Comparison of ENCODE assay signal across 8 cellular contexts in genomic region chr10:102230861-102231356, GRCh38. TPM values are rescaled to one million over a fixed set of nuclear protein-coding genes. Genes with fewer than 3 reads are reported as not detected.
A peak's percentile ranks its signal among the peaks of the same experiment; 100 is the strongest.
DNase-seq lines count a peak whose midpoint lies in the region; ATAC-seq and TF ChIP-seq lines count a peak whose summit lies in the region.

No MANE protein-coding gene starts in this region.

- no peak for ATAC-seq in GM19324 (IDR thresholded peaks at IDR 0.05; ENCODE audit: low FRiP score, unreplicated experiment)

- H3K4me3 ChIP-seq in PC-9 (peak overlapping the region; percentile 57; the same call in 1 of the 2 replicates), adipocyte (ENCODE audit: low read length) (peak overlapping the region; percentile 75), iPS-18c (ENCODE audit: insufficient read depth, low read depth, low read length) (peak overlapping the region; percentile 64)

- peak overlapping the region; percentile 56 for H3K9ac ChIP-seq in adipocyte (ENCODE audit: low read length)

- H4K20me1 ChIP-seq in PC-9 (ENCODE audit: insufficient read depth) = no peaks in the 10 kb centered on the region

- H2AFZ ChIP-seq in PC-9 = peak overlapping the region; percentile 78

- H3K4me1 ChIP-seq in PC-9 (replicated peaks; ENCODE audit: insufficient read depth) (peaks cover 14% of the 10 kb centered on the region; the same call in 1 of the 2 replicates), adipocyte (ENCODE audit: control insufficient read depth, insufficient read depth, low read length) (peaks cover 22% of the 10 kb centered on the region)

- DNase-seq in PC-9 (peak in 1 of 2 experiments; percentile 47), adipocyte (ENCODE audit: low read depth) (no peak), OCI-M1 (lab: John Stamatoyannopoulos, UW) (no peak), AML-193 (lab: John Stamatoyannopoulos, UW) (no peak)
- peak; percentile 13 to 37 for DNase-seq in stimulated activated CD4-positive, alpha-beta T cell treated with anti-CD3 and anti-CD28 coated beads, Interleukin-12 subunit alpha, Interleukin-12 subunit beta, amount 100 ng/mL, for 24 hours (ENCODE audit: low read depth in 2 of 2)

- no peak overlapping the region for H3K27ac ChIP-seq in PC-9

- intact Hi-C loops in PC-9 (cut with micrococcal nuclease; ENCODE audit: unreplicated experiment) = loop anchor here (1.0 to 5.0 kb wide), 6 partner anchors 62 to 352 kb away; no protein-coding TSS in a partner anchor

- POLR2A ChIA-PET in PC-9 (lab: Charles Lee; ENCODE audit: unreplicated experiment) = interaction anchor here (0.6 kb wide), 2 partner anchors 142 to 159 kb away, joined by 3 read pairs; no protein-coding TSS in a partner anchor

- H3K36me3 ChIP-seq in PC-9 (ENCODE audit: low read depth) = no peaks in the 10 kb centered on the region
- H3K36me3 ChIP-seq in adipocyte (ENCODE audit: control insufficient read depth, insufficient read depth, low read length, severe bottlenecking) = no peaks in the 10 kb centered on the region

- no peaks in the 10 kb centered on the region for H3K9me2 ChIP-seq in PC-9 (ENCODE audit: insufficient read depth)

- CTCF ChIA-PET in PC-9 (lab: Charles Lee) = interaction anchor here (0.7 to 3.1 kb wide), 8 partner anchors 62 to 353 kb away, joined by 3 to 17 read pairs (median 6); no protein-coding TSS in a partner anchor

- peaks cover 4% of the 10 kb centered on the region; the same call in 1 of the 2 replicates for H3F3A ChIP-seq in PC-9 (ENCODE audit: insufficient read depth, low read depth)

- H3K9me3 ChIP-seq in PC-9 (ENCODE audit: insufficient read depth, low read depth) = no peaks in the 10 kb centered on the region
- H3K9me3 ChIP-seq in adipocyte (ENCODE audit: control insufficient read depth, low read length) = no peaks in the 10 kb centered on the region
- peaks cover 2% of the 10 kb centered on the region for H3K9me3 ChIP-seq in iPS-18c (ENCODE audit: control insufficient read depth, insufficient read depth, low read length)

- BruUV-seq in PC-9 (replicated peaks; lab: Mats Ljungman, UMichigan) = no TSS peak

- H3K79me2 ChIP-seq in PC-9 (ENCODE audit: low read depth) = no peaks in the 10 kb centered on the region

- peak overlapping the region; percentile 81 for H3K4me2 ChIP-seq in PC-9

- TF ChIP-seq CTCF in GM12872 (IDR thresholded peaks at IDR 0.05; ENCODE audit: insufficient read depth, low read depth, low read length) (peak; percentile 50; the same call in 2 of the 3 replicates), PC-9 (conservative IDR thresholded peaks at IDR 0.05) (no peak; the same call in 1 of the 2 replicates)

- H3K27me3 ChIP-seq in PC-9 (ENCODE audit: insufficient read depth, low read depth) (no peaks in the 10 kb centered on the region), adipocyte (replicated peaks; ENCODE audit: control insufficient read depth, insufficient read depth, low read length) (no peaks in the 10 kb centered on the region)

RNA-seq across cellular contexts. Expression of gene ELOVL3, which starts 4.8 kb away (rescaled TPM):
- 0.61 and 0.88 TPM in 2 replicates for total RNA-seq in PC-9 (2021)

RNA-seq across cellular contexts. Expression of gene PITX3, which starts 10.4 kb away (rescaled TPM):
- not detected in 2 replicates for total RNA-seq in PC-9 (2021)

RNA-seq across cellular contexts. Expression of gene GBF1, which starts 14.4 kb away (rescaled TPM):
- total RNA-seq in PC-9 (2021) = 18.6 and 28.3 TPM in 2 replicates

Comparison
In these comparisons a context has a peak if more than half of its experiments do, and no peak if none do; other contexts are left out.
1. DNase-seq: peak in stimulated activated CD4-positive, alpha-beta T cell treated with anti-CD3 and anti-CD28 coated beads, Interleukin-12 subunit alpha, Interleukin-12 subunit beta, amount 100 ng/mL, for 24 hours (2 of 2); none in adipocyte (single experiment), OCI-M1 (single experiment) and AML-193 (0 of 2).
2. Peak in every context shown above with its lines, with median percentiles within 50 percentile points of each other: H3K4me3 ChIP-seq.